ENCODE assay signal across 8 cellular contexts in genomic region chr2:30666307-30666874, GRCh38.
DNase-seq lines count a peak whose midpoint lies in the region; ATAC-seq and TF ChIP-seq lines count a peak whose summit lies in the region.

No MANE protein-coding gene starts in this region.

- no peak overlapping the region for H3K27ac Mint-ChIP-seq in stimulated activated effector memory CD8-positive, alpha-beta T cell treated with anti-CD3 and anti-CD28 coated beads, Interleukin-12 subunit alpha, Interleukin-12 subunit beta, amount 100 ng/mL, for 72 hours

- no peak overlapping the region for H3K4me3 ChIP-seq in HEK293 (ENCODE audit: low read depth, low read length)
- no peak overlapping the region for H3K4me3 ChIP-seq in RWPE2 (ENCODE audit: severe bottlenecking)
- no peak overlapping the region for H3K4me3 ChIP-seq in gastroesophageal sphincter
- no peak overlapping the region for H3K4me3 ChIP-seq in H7 (ENCODE audit: insufficient read depth, low read depth, low read length)

- no peaks in the 10 kb centered on the region for H3K36me3 Mint-ChIP-seq in stimulated activated effector memory CD8-positive, alpha-beta T cell treated with anti-CD3 and anti-CD28 coated beads, Interleukin-12 subunit alpha, Interleukin-12 subunit beta, amount 100 ng/mL, for 72 hours
- peaks cover 2% of the 10 kb centered on the region for H3K36me3 Mint-ChIP-seq in activated T-cell treated with anti-CD3 and anti-CD28 coated beads, Interleukin-2, amount 50 U/mL, for 4 hours (ENCODE audit: insufficient read depth)

- POLR2A ChIA-PET in HEK293 (lab: Yijun Ruan, JAX): no interaction called here

- H3K27ac ChIP-seq in HEK293 (ENCODE audit: extremely low read depth, low read depth, low read length): no peak overlapping the region
- peak overlapping the region; percentile 96 for H3K27ac ChIP-seq in RWPE2 (ENCODE audit: poor library complexity, severe bottlenecking)
- H3K27ac ChIP-seq in gastroesophageal sphincter: peak overlapping the region; percentile 8 to 73 (median 34)

- H3K36me3 ChIP-seq in HEK293 (ENCODE audit: control insufficient read depth in 2 of 2, insufficient read depth in 1 of 2, low read length in 2 of 2) (no peaks in the 10 kb centered on the region), RWPE2 (ENCODE audit: low read depth) (0 out of 2 replicates have a peak, but pooled peaks cover 6% of the 10 kb centered on the region), gastroesophageal sphincter (no peaks in the 10 kb centered on the region), H7 (replicated peaks; ENCODE audit: control insufficient read depth, insufficient read depth, low read length) (no peaks in the 10 kb centered on the region)

- no peak overlapping the region for H3K4me3 Mint-ChIP-seq in stimulated activated effector memory CD8-positive, alpha-beta T cell treated with anti-CD3 and anti-CD28 coated beads, Interleukin-12 subunit alpha, Interleukin-12 subunit beta, amount 100 ng/mL, for 72 hours
- no peak overlapping the region for H3K4me3 Mint-ChIP-seq in activated T-cell treated with anti-CD3 and anti-CD28 coated beads, Interleukin-2, amount 50 U/mL, for 4 hours

- no peak for TF ChIP-seq EP300 in gastroesophageal sphincter (IDR thresholded peaks at IDR 0.05)

- H3K9me3 Mint-ChIP-seq in stimulated activated effector memory CD8-positive, alpha-beta T cell treated with anti-CD3 and anti-CD28 coated beads, Interleukin-12 subunit alpha, Interleukin-12 subunit beta, amount 100 ng/mL, for 72 hours: peaks cover 10% of the 10 kb centered on the region
- H3K9me3 Mint-ChIP-seq in activated T-cell treated with anti-CD3 and anti-CD28 coated beads, Interleukin-2, amount 50 U/mL, for 4 hours: peaks cover 31% of the 10 kb centered on the region

- H3K4me1 ChIP-seq in HEK293 (ENCODE audit: control insufficient read depth, insufficient read depth, low read length) (no peaks in the 10 kb centered on the region), RWPE2 (ENCODE audit: insufficient read depth, poor library complexity, severe bottlenecking) (peaks cover 31% of the 10 kb centered on the region), gastroesophageal sphincter (peaks cover 0 to 4% (median 0%) of the 10 kb centered on the region in 3 donors)

- TF ChIP-seq POLR2A in gastroesophageal sphincter (IDR thresholded peaks at IDR 0.05): no peak

- 21 to 33% methylated on average over 2 to 3 of the region's 4 CpGs for WGBS in gastroesophageal sphincter (ENCODE audit: low coverage in 1 of 2), 2 donors

- DNase-seq in AG09319 (ENCODE audit: extremely low read depth, low read depth) (peak; percentile 53), RWPE2 (ENCODE audit: low spot score) (peak; percentile 76), H7 (no peak)
- peak in 1 of 2 donors; percentile 28 for DNase-seq in stimulated activated effector memory CD8-positive, alpha-beta T cell treated with anti-CD3 and anti-CD28 coated beads, Interleukin-12 subunit alpha, Interleukin-12 subunit beta, amount 100 ng/mL, for 72 hours (ENCODE audit: low spot score in 2 of 2)
- no peak for DNase-seq in activated T-cell treated with anti-CD3 and anti-CD28 coated beads, Interleukin-2, amount 50 U/mL, for 4 hours
- no peak for DNase-seq in activated T-cell treated with anti-CD3 and anti-CD28 coated beads, Interleukin-2, amount 50 U/mL, for 1 hour

- no peak for TF ChIP-seq CTCF in AG09319 (IDR thresholded peaks at IDR 0.05; ENCODE audit: low read depth, low read length)
- TF ChIP-seq CTCF in HEK293 (tag by site-specific recombination; IDR thresholded peaks at IDR 0.05): no peak
- TF ChIP-seq CTCF in RWPE2 (IDR thresholded peaks at IDR 0.05; ENCODE audit: poor library complexity, severe bottlenecking): no peak
- TF ChIP-seq CTCF in gastroesophageal sphincter (IDR thresholded peaks at IDR 0.05): no peak

- no peaks in the 10 kb centered on the region for H3K27me3 Mint-ChIP-seq in activated T-cell treated with anti-CD3 and anti-CD28 coated beads, Interleukin-2, amount 50 U/mL, for 4 hours (ENCODE audit: low read depth)

- no peaks in the 10 kb centered on the region for H3K4me1 Mint-ChIP-seq in stimulated activated effector memory CD8-positive, alpha-beta T cell treated with anti-CD3 and anti-CD28 coated beads, Interleukin-12 subunit alpha, Interleukin-12 subunit beta, amount 100 ng/mL, for 72 hours
- H3K4me1 Mint-ChIP-seq in activated T-cell treated with anti-CD3 and anti-CD28 coated beads, Interleukin-2, amount 50 U/mL, for 4 hours (ENCODE audit: low read depth): no peaks in the 10 kb centered on the region

- ATAC-seq in RWPE2 (ENCODE audit: low read depth) (peak; percentile 84), gastroesophageal sphincter (peak; percentile 85)
- peak; percentile 31 for ATAC-seq in stimulated activated effector memory CD8-positive, alpha-beta T cell treated with anti-CD3 and anti-CD28 coated beads, Interleukin-12 subunit alpha, Interleukin-12 subunit beta, amount 100 ng/mL, for 72 hours
- ATAC-seq in activated T-cell treated with anti-CD3 and anti-CD28 coated beads, Interleukin-2, amount 50 U/mL, for 4 hours: no peak

- H3K9me3 ChIP-seq in HEK293 (ENCODE audit: control insufficient read depth, insufficient read depth, low read depth, low read length) (no peaks in the 10 kb centered on the region), RWPE2 (ENCODE audit: severe bottlenecking) (peaks cover 2% of the 10 kb centered on the region), gastroesophageal sphincter (peaks cover 0 to 22% (median 0%) of the 10 kb centered on the region in 3 donors)

- CTCF ChIA-PET in HEK293 (lab: Yijun Ruan, JAX): interaction anchor here (0.6 to 1.2 kb wide), 3 partner anchors 20 to 457 kb away, joined by 3 to 7 read pairs (median 3); no protein-coding TSS in a partner anchor

- H3K27me3 ChIP-seq in RWPE2 (ENCODE audit: insufficient read depth, poor library complexity, severe bottlenecking) (no peaks in the 10 kb centered on the region), gastroesophageal sphincter (no peaks in the 10 kb centered on the region), H7 (ENCODE audit: control insufficient read depth, insufficient read depth, low read length) (no peaks in the 10 kb centered on the region)

TF ChIP-seq in HEK293, 187 proteins besides CTCF, POLR2A, EP300 and RAD21:
- TF ChIP-seq ZNF677 (tag by site-specific recombination; IDR thresholded peaks at IDR 0.05) (no peak), ZNF549 (tag by site-specific recombination; IDR thresholded peaks at IDR 0.05) (peak; percentile 57; the same call in 1 of the 2 replicates), MEIS1 (CRISPR knock-in tag; IDR thresholded peaks at IDR 0.05; ENCODE audit: borderline replicate concordance) (no peak), ZNF624 (tag by site-specific recombination; IDR thresholded peaks at IDR 0.05) (no peak), ZNF514 (tag by site-specific recombination; IDR thresholded peaks at IDR 0.05) (no peak), ZNF398 (tag by site-specific recombination; IDR thresholded peaks at IDR 0.05) (no peak)
TF ChIP-seq in HEK293: peak in this region for 1.

Comparison
In these comparisons a context has a peak if more than half of its experiments do, and no peak if none do; other contexts are left out.
1. DNase-seq: peak in AG09319 (single experiment) and RWPE2 (single experiment); none in activated T-cell treated with anti-CD3 and anti-CD28 coated beads, Interleukin-2, amount 50 U/mL, for 4 hours (single experiment), activated T-cell treated with anti-CD3 and anti-CD28 coated beads, Interleukin-2, amount 50 U/mL, for 1 hour (single experiment) and H7 (single experiment).
2. ATAC-seq: peak in RWPE2 (single experiment), gastroesophageal sphincter (single experiment) and stimulated activated effector memory CD8-positive, alpha-beta T cell treated with anti-CD3 and anti-CD28 coated beads, Interleukin-12 subunit alpha, Interleukin-12 subunit beta, amount 100 ng/mL, for 72 hours (single experiment); none in activated T-cell treated with anti-CD3 and anti-CD28 coated beads, Interleukin-2, amount 50 U/mL, for 4 hours (0 of 2).